Comparison of ENCODE assay signal across 8 cellular contexts in genomic region chr7:88243345-88243909, GRCh38. TPM values are rescaled to one million over a fixed set of nuclear protein-coding genes. Genes with fewer than 3 reads are reported as not detected.
DNase-seq lines count a peak whose midpoint lies in the region; ATAC-seq and TF ChIP-seq lines count a peak whose summit lies in the region.

No MANE protein-coding gene starts in this region.

- H3K9me3 ChIP-seq in thoracic aorta: no peaks in the 10 kb centered on the region

- peak; percentile 56 for TF ChIP-seq CTCF in thoracic aorta (IDR thresholded peaks at IDR 0.05)

- no peak overlapping the region for H3K4me3 ChIP-seq in thoracic aorta

- DNase-seq in AML-193 (lab: John Stamatoyannopoulos, UW): peak; percentile 65 to 68
- peak; percentile 22 for DNase-seq in NCI-H345 (lab: John Stamatoyannopoulos, UW)
- peak; percentile 38 for DNase-seq in brain pericyte (ENCODE audit: low read depth, low spot score)
- DNase-seq in islet precursor cell: peak; percentile 68
- no peak for DNase-seq in thoracic aorta (ENCODE audit: low spot score)
- DNase-seq in 8988T: no peak

- peak; percentile 88 for ATAC-seq in GM18511 (IDR thresholded peaks at IDR 0.05; ENCODE audit: unreplicated experiment)
- ATAC-seq in HG03097 (IDR thresholded peaks at IDR 0.05; ENCODE audit: low FRiP score, unreplicated experiment): peak; percentile 78
- ATAC-seq in thoracic aorta (ENCODE audit: insufficient number of reproducible peaks, low FRiP score, low read depth): no peak

- no peaks in the 10 kb centered on the region for H3K4me1 ChIP-seq in thoracic aorta (ENCODE audit: control insufficient read depth in 1 of 2, low read depth in 2 of 2)

- H3K27me3 ChIP-seq in thoracic aorta (replicated peaks; ENCODE audit: insufficient read depth): no peaks in the 10 kb centered on the region

- H3K27ac ChIP-seq in thoracic aorta: no peak overlapping the region

- H3K36me3 ChIP-seq in thoracic aorta: no peaks in the 10 kb centered on the region

RNA-seq across cellular contexts. Expression of gene SRI, which starts 23.6 kb away (rescaled TPM):
- 10 to 100 TPM; 70.7 to 85.2 TPM for total RNA-seq in thoracic aorta

Comparison
In these comparisons a context has a peak if more than half of its experiments do, and no peak if none do; other contexts are left out.
1. DNase-seq: peak in AML-193 (2 of 2), NCI-H345 (single experiment), brain pericyte (single experiment) and islet precursor cell (single experiment); none in thoracic aorta (single experiment) and 8988T (single experiment).